Comparison of ENCODE assay signal across 11 cellular contexts in the genomic region with DNA sequence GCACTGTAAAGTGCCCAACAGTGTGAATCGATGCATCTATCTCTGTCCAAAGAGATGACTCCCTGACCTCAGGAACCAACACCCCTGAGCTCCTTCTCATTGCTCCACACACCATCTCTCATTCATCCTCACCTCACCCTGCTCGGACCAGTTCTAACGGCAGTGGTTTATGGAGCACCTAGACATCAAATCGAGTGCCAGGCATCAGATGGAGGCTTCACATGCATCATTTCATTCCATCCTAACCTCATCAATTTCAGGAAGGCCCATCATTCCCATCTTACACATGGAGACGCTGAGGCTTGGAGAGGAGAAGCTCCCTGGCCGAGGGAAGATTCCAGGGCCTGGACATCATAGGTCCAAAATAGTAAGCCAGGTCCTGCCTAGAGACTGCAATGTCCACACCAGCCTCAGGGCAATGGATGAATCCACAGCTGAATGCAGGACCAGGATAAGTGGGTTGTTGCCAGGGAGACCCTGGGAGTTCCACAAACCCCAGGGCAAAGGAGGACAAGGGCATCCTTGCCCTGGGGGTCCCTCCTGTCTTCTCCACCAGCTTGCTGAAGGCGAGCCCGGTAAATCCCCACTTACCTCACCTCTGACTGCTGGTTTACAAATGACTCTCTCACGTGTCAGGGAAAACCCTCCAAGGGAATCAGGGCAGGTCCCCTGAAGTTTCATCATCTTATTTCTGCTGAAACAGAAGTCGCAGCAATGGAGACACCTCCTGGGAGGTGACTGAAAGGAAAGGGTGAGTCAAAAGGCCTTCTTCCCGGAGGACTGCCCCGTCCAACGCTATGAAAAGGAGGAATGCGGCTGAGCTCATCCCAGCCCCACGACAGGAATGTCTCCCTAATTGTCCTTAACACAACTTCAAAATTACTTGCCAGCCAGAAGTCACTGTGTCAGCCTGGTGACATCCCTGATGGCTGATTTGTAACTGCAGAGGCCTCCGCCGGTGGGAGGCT. TPM values are rescaled to one million over a fixed set of nuclear protein-coding genes. Genes with fewer than 3 reads are reported as not detected.
A peak's percentile ranks its signal among the peaks of the same experiment; 100 is the strongest.
DNase-seq lines count a peak whose midpoint lies in the region; ATAC-seq and TF ChIP-seq lines count a peak whose summit lies in the region.
"Had no signal": no experiment of that assay in that cellular context is flagged by ENCODE, and none has a peak within 500 bp of the region (broad histone marks: within the 10 kb centered on the region; RNA-seq: fewer than 3 reads in every experiment).

No MANE protein-coding gene starts in this region.

- H3K9me3 Mint-ChIP-seq in immature natural killer cell, result no peaks in the 10 kb centered on the region
- H3K9me3 Mint-ChIP-seq: T-cell had no signal

- no peaks in the 10 kb centered on the region for H3K9me3 ChIP-seq in T-helper 17 cell (ENCODE audit: control insufficient read depth, low read length, poor library complexity, severe bottlenecking)
- H3K9me3 ChIP-seq in uterus, result no peaks in the 10 kb centered on the region

- no peaks in the 10 kb centered on the region for H3K27me3 ChIP-seq in foreskin keratinocyte
- H3K27me3 ChIP-seq in uterus, result no peaks in the 10 kb centered on the region

- no peak overlapping the region for H3K4me3 ChIP-seq in uterus

- peak; percentile 53 for DNase-seq in stimulated activated CD4-positive, alpha-beta T cell treated with anti-CD3 and anti-CD28 coated beads, Interleukin-15, amount 100 ng/mL, for 24 hours
- no peak for DNase-seq in stimulated activated CD4-positive, alpha-beta T cell treated with anti-CD3 and anti-CD28 coated beads, Interleukin-4, amount 100 ng/mL, for 24 hours
- DNase-seq in T-helper 17 cell (no peak), foreskin keratinocyte (peak; percentile 71 to 84), uterus (no peak), AG08396 (ENCODE audit: low spot score) (no peak), immature natural killer cell (no peak)
- DNase-seq: anterior cingulate cortex, NCI-H2029 treated with DMSO at 0.1 percent for 48 hours, T-cell had no signal

- intact Hi-C loops in uterus (cut with DNase I; ENCODE audit: low total_unique reads), result no loop called here

- H3K4me3 Mint-ChIP-seq in T-helper 17 cell (no peak overlapping the region), immature natural killer cell (no peak overlapping the region)
- H3K4me3 Mint-ChIP-seq: T-cell had no signal

- peaks cover 12% of the 10 kb centered on the region for H3K4me1 ChIP-seq in foreskin keratinocyte
- H3K4me1 ChIP-seq in uterus, result peaks cover 0 to 7% of the 10 kb centered on the region in 2 donors

- H3K36me3 ChIP-seq in uterus, result no peaks in the 10 kb centered on the region

- ATAC-seq in T-helper 17 cell (no peak), foreskin keratinocyte (peak; percentile 55), HG03521 (IDR thresholded peaks at IDR 0.05; ENCODE audit: unreplicated experiment) (no peak)
- ATAC-seq: T-cell had no signal

- H3K36me3 Mint-ChIP-seq in T-helper 17 cell (ENCODE audit: low read depth) (no peaks in the 10 kb centered on the region), immature natural killer cell (no peaks in the 10 kb centered on the region)
- H3K36me3 Mint-ChIP-seq: T-cell had no signal

- H3K4me1 Mint-ChIP-seq in T-helper 17 cell (peaks cover 7% of the 10 kb centered on the region), immature natural killer cell (no peaks in the 10 kb centered on the region)

- TF ChIP-seq CTCF in foreskin keratinocyte (conservative IDR thresholded peaks at IDR 0.05), result peak; percentile 37
- no peak for TF ChIP-seq CTCF in uterus (IDR thresholded peaks at IDR 0.05)

- no peak overlapping the region for H3K27ac ChIP-seq in foreskin keratinocyte
- H3K27ac ChIP-seq in uterus, result peak overlapping the region; percentile 1 to 37

- H3K27me3 Mint-ChIP-seq in T-helper 17 cell, result peaks cover 19% of the 10 kb centered on the region
- peaks cover 0 to 6% (median 4%) of the 10 kb centered on the region in 3 donors for H3K27me3 Mint-ChIP-seq in immature natural killer cell (ENCODE audit: low read depth in 3 of 3)

- H3K27ac Mint-ChIP-seq in T-helper 17 cell, result peak overlapping the region; percentile 4
- no peak overlapping the region for H3K27ac Mint-ChIP-seq in immature natural killer cell
- H3K27ac Mint-ChIP-seq: T-cell had no signal

- no peak for TF ChIP-seq POLR2A in uterus (IDR thresholded peaks at IDR 0.05)

RNA-seq across cellular contexts. Expression of a gene that starts 9.0 kb away (rescaled TPM):
- 100 to 1,000 TPM in 1 of 2 donors, 10 to 100 TPM in 1; 99.8 to 119 TPM for total RNA-seq in T-helper 17 cell
- 47.5 and 57.3 TPM in 2 replicates for total RNA-seq in foreskin keratinocyte
- polyA plus RNA-seq in foreskin keratinocyte, result 18.3 and 23.6 TPM in 2 replicates
- total RNA-seq in uterus, result 10 to 100 TPM in 1 of 4 donors, 1 to 10 TPM in 3; 4.1 to 19.4 (median 7.3) TPM
- polyA plus RNA-seq in immature natural killer cell, result 1 to 10 TPM; 1.9 to 3.9 (median 3.2) TPM

Comparison
In these comparisons a context has a peak if more than half of its experiments do, and no peak if none do; other contexts are left out.
1. DNase-seq: peak in stimulated activated CD4-positive, alpha-beta T cell treated with anti-CD3 and anti-CD28 coated beads, Interleukin-15, amount 100 ng/mL, for 24 hours (single experiment) and foreskin keratinocyte (2 of 2); none in stimulated activated CD4-positive, alpha-beta T cell treated with anti-CD3 and anti-CD28 coated beads, Interleukin-4, amount 100 ng/mL, for 24 hours (single experiment), T-helper 17 cell (0 of 3), uterus (0 of 2), AG08396 (single experiment) and immature natural killer cell (0 of 3).